19 cellular contexts compared by ENCODE assay signal in genomic region chr6:76003686-76004085, GRCh38.
A peak's percentile ranks its signal among the peaks of the same experiment; 100 is the strongest.
DNase-seq lines count a peak whose midpoint lies in the region; TF ChIP-seq lines count a peak whose summit lies in the region.
"Had no signal": no experiment of that assay in that cellular context is flagged by ENCODE, and none has a peak within 500 bp of the region (broad histone marks: within the 10 kb centered on the region; RNA-seq: fewer than 3 reads in every experiment).

No MANE protein-coding gene starts in this region.

- in situ Hi-C loops in HAP-1 (cut with MboI; ENCODE audit: low sequenced_read_pairs) = no loop called here

- no peaks in the 10 kb centered on the region for H3K36me3 ChIP-seq in HAP-1 (replicated peaks)
- no peaks in the 10 kb centered on the region for H3K36me3 ChIP-seq in OCI-LY3 (replicated peaks; ENCODE audit: low read depth, low read length)
- no peaks in the 10 kb centered on the region for H3K36me3 ChIP-seq in neural progenitor cell
- H3K36me3 ChIP-seq: BLaER1 treated with 17β-estradiol and CSF1 and Interleukin-3, amounts not matched to agents 10 nM and 100 nM had no signal

- no peaks in the 10 kb centered on the region for H3K27me3 Mint-ChIP-seq in neural progenitor cell (ENCODE audit: insufficient read depth, low read depth)
- H3K27me3 Mint-ChIP-seq: B cell; CD4-positive, alpha-beta T cell had no signal

- H3F3A ChIP-seq in neural progenitor cell (ENCODE audit: low read depth) = no peaks in the 10 kb centered on the region

- H3K27ac ChIP-seq in OCI-LY3 (ENCODE audit: low read length) (peak overlapping the region; percentile 71), neural progenitor cell (no peak overlapping the region)
- H3K27ac ChIP-seq: 22Rv1; A549; BLaER1 treated with 17β-estradiol and CSF1 and Interleukin-3, amounts not matched to agents 10 nM and 100 nM; C4-2B had no signal

- H3K9me3 ChIP-seq in HAP-1 (no peaks in the 10 kb centered on the region), OCI-LY3 (ENCODE audit: insufficient read depth, low read length) (no peaks in the 10 kb centered on the region), neural progenitor cell (ENCODE audit: low read depth) (no peaks in the 10 kb centered on the region)
- H3K9me3 ChIP-seq: A549; BLaER1 treated with 17β-estradiol and CSF1 and Interleukin-3, amounts not matched to agents 10 nM and 100 nM; Caco-2 had no signal

- H3K79me2 ChIP-seq in OCI-LY3 (ENCODE audit: low read length) (no peaks in the 10 kb centered on the region), neural progenitor cell (ENCODE audit: low read depth) (no peaks in the 10 kb centered on the region)

- H2AFZ ChIP-seq in OCI-LY3 (ENCODE audit: low read depth, low read length) (no peak overlapping the region), neural progenitor cell (replicated peaks) (no peak overlapping the region)

- no peak for TF ChIP-seq CTCF in OCI-LY3 (IDR thresholded peaks at IDR 0.05; ENCODE audit: low read depth, low read length)
- no peak for TF ChIP-seq CTCF in neural progenitor cell (IDR thresholded peaks at IDR 0.05)

- H3K4me1 Mint-ChIP-seq in neural progenitor cell = peaks cover 4% of the 10 kb centered on the region
- H3K4me1 Mint-ChIP-seq: B cell had no signal

- no peaks in the 10 kb centered on the region for H3K36me3 Mint-ChIP-seq in neural progenitor cell
- H3K36me3 Mint-ChIP-seq: CD8-positive, alpha-beta T cell had no signal

- no peaks in the 10 kb centered on the region for H3K9me3 Mint-ChIP-seq in neural progenitor cell
- H3K9me3 Mint-ChIP-seq: CD4-positive, alpha-beta T cell; CD8-positive, alpha-beta T cell had no signal

- H3K4me3 ChIP-seq in HAP-1 (no peak overlapping the region), OCI-LY3 (ENCODE audit: low read length) (peak overlapping the region; percentile 47), neural progenitor cell (no peak overlapping the region)
- H3K4me3 ChIP-seq: A549; BLaER1 treated with 17β-estradiol and CSF1 and Interleukin-3, amounts not matched to agents 10 nM and 100 nM; GM12878 had no signal

- peak overlapping the region; percentile 27; the same call in 1 of the 2 replicates for H3K9ac ChIP-seq in OCI-LY3 (ENCODE audit: low read length)
- H3K9ac ChIP-seq in neural progenitor cell = no peak overlapping the region
- H3K9ac ChIP-seq: BLaER1 treated with 17β-estradiol and CSF1 and Interleukin-3, amounts not matched to agents 10 nM and 100 nM had no signal

- H3K27me3 ChIP-seq in HAP-1 (ENCODE audit: low read depth) = no peaks in the 10 kb centered on the region
- H3K27me3 ChIP-seq in OCI-LY3 (ENCODE audit: low read depth, low read length) = no peaks in the 10 kb centered on the region
- no peaks in the 10 kb centered on the region for H3K27me3 ChIP-seq in neural progenitor cell
- H3K27me3 ChIP-seq: BLaER1 treated with 17β-estradiol and CSF1 and Interleukin-3, amounts not matched to agents 10 nM and 100 nM had no signal

- peak; percentile 73 to 90 for DNase-seq in HAP-1 (ENCODE audit: low spot score in 2 of 2)
- peak; percentile 9 for DNase-seq in neural progenitor cell (ENCODE audit: low spot score)
- DNase-seq in anterior cingulate cortex (lab: John Stamatoyannopoulos, UW) = no peak
- no peak for DNase-seq in EL
- no peak for DNase-seq in NCI-H146 treated with DMSO at 0.1 percent for 48 hours (lab: John Stamatoyannopoulos, UW; ENCODE audit: unreplicated experiment)
- DNase-seq: AML-193; Caco-2; Calu3; CD4-positive, alpha-beta T cell; CD8-positive, alpha-beta T cell; DMS79 treated with DMSO at 0.1 percent for 48 hours; GDM1 had no signal

- H3K4me3 Mint-ChIP-seq in neural progenitor cell = no peak overlapping the region
- H3K4me3 Mint-ChIP-seq: B cell; CD4-positive, alpha-beta T cell; CD8-positive, alpha-beta T cell had no signal

- H3K4me2 ChIP-seq in OCI-LY3 (ENCODE audit: low read length) (peak overlapping the region; percentile 71), neural progenitor cell (peak overlapping the region; percentile 24)
- H3K4me2 ChIP-seq: A549; BLaER1 treated with 17β-estradiol and CSF1 and Interleukin-3, amounts not matched to agents 10 nM and 100 nM had no signal

- H4K20me1 ChIP-seq in OCI-LY3 (ENCODE audit: insufficient read depth, low read length) = no peaks in the 10 kb centered on the region
- no peaks in the 10 kb centered on the region for H4K20me1 ChIP-seq in neural progenitor cell (ENCODE audit: low read depth)
- H4K20me1 ChIP-seq: BLaER1 treated with 17β-estradiol and CSF1 and Interleukin-3, amounts not matched to agents 10 nM and 100 nM had no signal

- H3K27ac Mint-ChIP-seq in neural progenitor cell = no peak overlapping the region
- H3K27ac Mint-ChIP-seq: B cell; CD4-positive, alpha-beta T cell; CD8-positive, alpha-beta T cell had no signal

- H3K4me1 ChIP-seq in HAP-1 (peaks cover 11% of the 10 kb centered on the region), OCI-LY3 (ENCODE audit: low read length) (peaks cover 42% of the 10 kb centered on the region), neural progenitor cell (peaks cover 38% of the 10 kb centered on the region)
- H3K4me1 ChIP-seq: A549; BLaER1 treated with 17β-estradiol and CSF1 and Interleukin-3, amounts not matched to agents 10 nM and 100 nM; Caco-2 had no signal

Comparison
In these comparisons a context has a peak if more than half of its experiments do, and no peak if none do; other contexts are left out.
1. DNase-seq: peak in HAP-1 (2 of 2) and neural progenitor cell (single experiment); none in anterior cingulate cortex (0 of 58), EL (single experiment) and NCI-H146 treated with DMSO at 0.1 percent for 48 hours (single experiment).